27 cellular contexts compared by ENCODE assay signal in genomic region chr6:33651947-33652346, GRCh38.
"Had no signal": no experiment of that assay in that cellular context is flagged by ENCODE, and none has a peak within 500 bp of the region (broad histone marks: within the 10 kb centered on the region; RNA-seq: fewer than 3 reads in every experiment).

No MANE protein-coding gene starts in this region.

- H3K27me3 Mint-ChIP-seq: activated naive CD4-positive, alpha-beta T cell treated with anti-CD3 and anti-CD28 coated beads, Interleukin-2, amount 10 ng/mL, durations not matched to agents 7 days and 5 days; natural killer cell treated with Interleukin-12 subunit alpha and Interleukin-12 subunit beta and Interleukin-15 and Interleukin-18, amount 100 ng/mL, for 72 hours; type B pancreatic cell had no signal

- H3K27me3 ChIP-seq: hepatocyte, testis, vagina had no signal

- H3K27ac ChIP-seq: hepatocyte, parathyroid adenoma, testis, vagina had no signal

- H3K9me3 ChIP-seq: testis, vagina had no signal

- H3K4me1 ChIP-seq: parathyroid adenoma, testis had no signal

- H3K9ac ChIP-seq: parathyroid adenoma had no signal

- ATAC-seq: activated T-cell treated with anti-CD3 and anti-CD28 coated beads, Interleukin-2, amount 50 U/mL, for 72 hours; left ventricle myocardium superior; natural killer cell treated with Interleukin-12 subunit alpha and Interleukin-12 subunit beta and Interleukin-15 and Interleukin-18, amount 100 ng/mL, for 72 hours; sciatic nerve had no signal

- H3K36me3 Mint-ChIP-seq: type B pancreatic cell had no signal

- H3K4me3 Mint-ChIP-seq: activated naive CD4-positive, alpha-beta T cell treated with anti-CD3 and anti-CD28 coated beads, Interleukin-2, amount 10 ng/mL, durations not matched to agents 7 days and 5 days; activated T-cell treated with anti-CD3 and anti-CD28 coated beads, Interleukin-2, amount 50 U/mL, for 72 hours; natural killer cell treated with Interleukin-12 subunit alpha and Interleukin-12 subunit beta and Interleukin-15 and Interleukin-18, amount 100 ng/mL, for 72 hours; T-helper 2 cell treated with Interferon-gamma antibody and Interleukin-4, amounts not matched to agents 5 μg/mL and 100 μg/mL, for 36 hours; type B pancreatic cell had no signal

- H3K9me3 Mint-ChIP-seq: activated naive CD4-positive, alpha-beta T cell treated with anti-CD3 and anti-CD28 coated beads, Interleukin-2, amount 10 ng/mL, durations not matched to agents 7 days and 5 days; activated T-cell treated with anti-CD3 and anti-CD28 coated beads, Interleukin-2, amount 50 U/mL, for 72 hours; natural killer cell treated with Interleukin-12 subunit alpha and Interleukin-12 subunit beta and Interleukin-15 and Interleukin-18, amount 100 ng/mL, for 72 hours; T-helper 2 cell treated with Interferon-gamma antibody and Interleukin-4, amounts not matched to agents 5 μg/mL and 100 μg/mL, for 36 hours; type B pancreatic cell had no signal

- DNase-seq: activated CD4-positive, alpha-beta T cell treated with anti-CD3 and anti-CD28 coated beads for 1 hour; activated CD4-positive, alpha-beta T cell treated with anti-CD3 and anti-CD28 coated beads, Interleukin-2, amount 50 U/mL, for 4 hours; activated CD8-positive, alpha-beta memory T cell treated with anti-CD3 and anti-CD28 coated beads, Interleukin-2, amount 50 U/mL, for 48 hours; activated effector memory CD4-positive, alpha-beta T cell treated with anti-CD3 and anti-CD28 coated beads, Interleukin-2, amount 50 U/mL, for 16 hours; activated naive CD4-positive, alpha-beta T cell treated with anti-CD3 and anti-CD28 coated beads, Interleukin-2, amount 10 ng/mL, durations not matched to agents 7 days and 5 days; activated T-cell treated with anti-CD3 and anti-CD28 coated beads, Interleukin-2, amount 50 U/mL, for 72 hours; amygdala; cortex of kidney; foreskin melanocyte; kidney glomerular epithelial cell; left ventricle myocardium superior; mammary epithelial cell; midbrain; small intestine; stimulated activated CD4-positive, alpha-beta T cell treated with anti-CD3 and anti-CD28 coated beads, Interleukin-15, amount 100 ng/mL, for 24 hours; stimulated activated CD4-positive, alpha-beta T cell treated with anti-CD3 and anti-CD28 coated beads, Interleukin-2, amount 100 ng/mL, for 48 hours; stimulated activated CD8-positive, alpha-beta memory T cell treated with anti-CD3 and anti-CD28 coated beads, Interleukin-4, amount 100 ng/mL, for 48 hours; stimulated activated naive CD4-positive, alpha-beta T cell; SW 1271; testis had no signal

- H3K4me3 ChIP-seq: hepatocyte, testis, vagina had no signal

- H3K27ac Mint-ChIP-seq: activated naive CD4-positive, alpha-beta T cell treated with anti-CD3 and anti-CD28 coated beads, Interleukin-2, amount 10 ng/mL, durations not matched to agents 7 days and 5 days; activated T-cell treated with anti-CD3 and anti-CD28 coated beads, Interleukin-2, amount 50 U/mL, for 72 hours; natural killer cell treated with Interleukin-12 subunit alpha and Interleukin-12 subunit beta and Interleukin-15 and Interleukin-18, amount 100 ng/mL, for 72 hours; T-helper 2 cell treated with Interferon-gamma antibody and Interleukin-4, amounts not matched to agents 5 μg/mL and 100 μg/mL, for 36 hours; type B pancreatic cell had no signal
